Comparison of ENCODE assay signal across 10 cellular contexts in genomic region chr3:149532463-149533180, GRCh38. TPM values are rescaled to one million over a fixed set of nuclear protein-coding genes. Genes with fewer than 3 reads are reported as not detected.
A peak's percentile ranks its signal among the peaks of the same experiment; 100 is the strongest.
DNase-seq lines count a peak whose midpoint lies in the region; ATAC-seq and TF ChIP-seq lines count a peak whose summit lies in the region.
"Had no signal": no experiment of that assay in that cellular context is flagged by ENCODE, and none has a peak within 500 bp of the region (broad histone marks: within the 10 kb centered on the region; RNA-seq: fewer than 3 reads in every experiment).

No MANE protein-coding gene starts in this region.

- H3K4me1 Mint-ChIP-seq in activated CD8-positive, alpha-beta memory T cell treated with anti-CD3 and anti-CD28 coated beads, Interleukin-2, amount 10 ng/mL, durations not matched to agents 7 days and 5 days, result peaks cover 9% of the 10 kb centered on the region
- H3K4me1 Mint-ChIP-seq in immature natural killer cell, result peaks cover 28 to 52% of the 10 kb centered on the region in 2 donors

- H3K27me3 Mint-ChIP-seq in activated CD8-positive, alpha-beta memory T cell treated with anti-CD3 and anti-CD28 coated beads, Interleukin-2, amount 10 ng/mL, durations not matched to agents 7 days and 5 days, result peaks cover 3% of the 10 kb centered on the region
- H3K27me3 Mint-ChIP-seq in immature natural killer cell (ENCODE audit: low read depth in 3 of 3), result peaks cover 0 to 4% (median 3%) of the 10 kb centered on the region in 3 donors

- H3K9me1 ChIP-seq in IMR-90 (ENCODE audit: insufficient read depth, low read length), result peaks cover 15% of the 10 kb centered on the region; the same call in 1 of the 2 replicates

- H3K4me3 Mint-ChIP-seq in activated CD8-positive, alpha-beta memory T cell treated with anti-CD3 and anti-CD28 coated beads, Interleukin-2, amount 10 ng/mL, durations not matched to agents 7 days and 5 days, result peak overlapping the region; percentile 3
- H3K4me3 Mint-ChIP-seq in immature natural killer cell, result peak overlapping the region; percentile 22 to 53 (median 32)

- H3K4me3 ChIP-seq in IMR-90 (ENCODE audit: insufficient read depth, low read depth, low read length), result no peak overlapping the region
- no peak overlapping the region for H3K4me3 ChIP-seq in transverse colon

- no peak overlapping the region for H3K9ac ChIP-seq in IMR-90 (ENCODE audit: low read depth, low read length)

- H2BK5ac ChIP-seq in IMR-90 (ENCODE audit: low read depth, low read length, poor library complexity, severe bottlenecking), result no peak overlapping the region

- H4K5ac ChIP-seq in IMR-90 (ENCODE audit: low read depth, low read length), result peak overlapping the region; percentile 12

- no peak overlapping the region for H3K56ac ChIP-seq in IMR-90 (ENCODE audit: extremely low read depth, insufficient read depth, low read length)

- peaks cover 29 to 79% of the 10 kb centered on the region in 2 experiments for H3K79me1 ChIP-seq in IMR-90 (ENCODE audit: low read depth in 1 of 2, low read length in 2 of 2)

- H3K9me3 ChIP-seq in IMR-90 (ENCODE audit: control insufficient read depth, insufficient read depth, low read length) (no peaks in the 10 kb centered on the region), transverse colon (no peaks in the 10 kb centered on the region)

- no peak for DNase-seq in activated CD8-positive, alpha-beta memory T cell treated with anti-CD3 and anti-CD28 coated beads, Interleukin-2, amount 10 ng/mL, durations not matched to agents 7 days and 5 days
- DNase-seq in activated CD8-positive, alpha-beta memory T cell treated with anti-CD3 and anti-CD28 coated beads, Interleukin-2, amount 50 U/mL, for 4 hours, result no peak
- DNase-seq in IMR-90 (no peak), immature natural killer cell (no peak), transverse colon (no peak), NCI-H128 (lab: John Stamatoyannopoulos, UW; ENCODE audit: unreplicated experiment) (no peak)
- DNase-seq: activated CD8-positive, alpha-beta memory T cell treated with anti-CD3 and anti-CD28 coated beads for 24 hours had no signal

- H3K23ac ChIP-seq in IMR-90 (ENCODE audit: low read depth, low read length), result peak overlapping the region; percentile 10

- no peak for TF ChIP-seq RAD21 in IMR-90 (IDR thresholded peaks at IDR 0.05; ENCODE audit: low read length)

- H3K14ac ChIP-seq in IMR-90 (replicated peaks; ENCODE audit: low read depth, low read length), result peak overlapping the region; percentile 19; the same call in 1 of the 2 replicates

- no peak for TF ChIP-seq POLR2A in IMR-90 (IDR thresholded peaks at IDR 0.05; ENCODE audit: low read depth, low read length)
- no peak for TF ChIP-seq POLR2A in transverse colon (IDR thresholded peaks at IDR 0.05)

- H3K27me3 ChIP-seq in IMR-90 (ENCODE audit: control insufficient read depth, insufficient read depth, low read length) (no peaks in the 10 kb centered on the region), transverse colon (no peaks in the 10 kb centered on the region)

- TF ChIP-seq CTCF in IMR-90 (conservative IDR thresholded peaks at IDR 0.05; ENCODE audit: low read depth, low read length) (no peak), transverse colon (IDR thresholded peaks at IDR 0.05) (no peak)

- CTCF ChIA-PET in activated CD8-positive, alpha-beta memory T cell treated with anti-CD3 and anti-CD28 coated beads, Interleukin-2, amount 10 ng/mL, durations not matched to agents 7 days and 5 days (lab: Charles Lee), result interaction anchor here (2.1 to 2.8 kb wide), 4 partner anchors 8 to 239 kb away, joined by 8 to 18 read pairs (median 13); no protein-coding TSS in a partner anchor
- CTCF ChIA-PET in IMR-90 (lab: Yijun Ruan, JAX), result interaction anchor here (0.6 to 1.6 kb wide), 2 partner anchors 253 to 276 kb away, joined by 4 read pairs; no protein-coding TSS in a partner anchor

- peak overlapping the region; percentile 9 for H3K4ac ChIP-seq in IMR-90 (ENCODE audit: low read depth, low read length)

- H3K4me2 ChIP-seq in IMR-90 (ENCODE audit: low read depth, low read length), result peak overlapping the region; percentile 30

- no peak overlapping the region for H3K27ac Mint-ChIP-seq in activated CD8-positive, alpha-beta memory T cell treated with anti-CD3 and anti-CD28 coated beads, Interleukin-2, amount 10 ng/mL, durations not matched to agents 7 days and 5 days
- peak overlapping the region; percentile 19 to 77 (median 54) for H3K27ac Mint-ChIP-seq in immature natural killer cell

- no peak overlapping the region for H2AK9ac ChIP-seq in IMR-90 (replicated peaks; ENCODE audit: low read depth, low read length, poor library complexity)

- H2BK20ac ChIP-seq in IMR-90 (ENCODE audit: low read depth, low read length), result no peak overlapping the region

- H2AFZ ChIP-seq in IMR-90 (replicated peaks; ENCODE audit: low read length, poor library complexity), result no peak overlapping the region

- no TSS peak for BruUV-seq in IMR-90 (replicated peaks; lab: Mats Ljungman, UMichigan)

- H2BK15ac ChIP-seq in IMR-90 (ENCODE audit: low read depth, low read length), result peak overlapping the region; percentile 7; the same call in 1 of the 3 replicates

- H3K36me3 Mint-ChIP-seq in activated CD8-positive, alpha-beta memory T cell treated with anti-CD3 and anti-CD28 coated beads, Interleukin-2, amount 10 ng/mL, durations not matched to agents 7 days and 5 days, result no peaks in the 10 kb centered on the region
- peaks cover 0 to 3% (median 0%) of the 10 kb centered on the region in 3 donors for H3K36me3 Mint-ChIP-seq in immature natural killer cell

- intact Hi-C loops in IMR-90 (cut with micrococcal nuclease) (loop anchor here (5.0 kb wide), 1 partner anchor 125 kb away; the partner anchor contains the start of gene WWTR1), transverse colon (cut with DNase I; ENCODE audit: low total_unique reads) (loop anchor here (5.0 kb wide), 1 partner anchor 125 kb away; the partner anchor contains the start of gene WWTR1)

- H3K27ac ChIP-seq in IMR-90 (ENCODE audit: insufficient read depth, low read length) (no peak overlapping the region), transverse colon (peak overlapping the region in 3 of 4 donors; percentile 50 to 58 (median 51))

- H2AK5ac ChIP-seq in IMR-90 (ENCODE audit: low read depth, low read length), result peak overlapping the region; percentile 67; the same call in 1 of the 2 replicates

- peak overlapping the region; percentile 7; the same call in 1 of the 2 replicates for H2BK120ac ChIP-seq in IMR-90 (ENCODE audit: low read depth, low read length)

- dilution Hi-C loops in IMR-90 (cut with HindIII; ENCODE audit: low sequenced_read_pairs, unreplicated experiment), result no loop called here

- peak overlapping the region in 1 of 2 experiments; percentile 41; a peak in 2 of 4 replicates for H4K8ac ChIP-seq in IMR-90 (ENCODE audit: low read depth in 2 of 2, low read length in 2 of 2)

- H3K4me1 ChIP-seq in IMR-90 (ENCODE audit: control insufficient read depth, insufficient read depth, low read length) (peaks cover 31% of the 10 kb centered on the region), transverse colon (peaks cover 21 to 45% (median 25%) of the 10 kb centered on the region in 4 donors)

- H4K20me1 ChIP-seq in IMR-90 (ENCODE audit: insufficient read depth, low read length), result peaks cover 8% of the 10 kb centered on the region

- H3K36me3 ChIP-seq in IMR-90 (ENCODE audit: control insufficient read depth, insufficient read depth, low read length) (peaks cover 3% of the 10 kb centered on the region; the same call in 1 of the 2 replicates), transverse colon (no peaks in the 10 kb centered on the region)

- ATAC-seq in activated CD8-positive, alpha-beta memory T cell treated with anti-CD3 and anti-CD28 coated beads, Interleukin-2, amount 10 ng/mL, durations not matched to agents 7 days and 5 days, result no peak
- ATAC-seq in IMR-90 (ENCODE audit: low read depth) (no peak), GM21528 (IDR thresholded peaks at IDR 0.05; ENCODE audit: low FRiP score, unreplicated experiment) (no peak), HG03342 (IDR thresholded peaks at IDR 0.05; ENCODE audit: unreplicated experiment) (no peak)

- in situ Hi-C loops in IMR-90 (cut with MboI; ENCODE audit: low sequenced_read_pairs), result no loop called here
- in situ Hi-C loops in transverse colon (cut with MboI; ENCODE audit: low pct_ligation_motif_present in 1 of 4, low pct_unique_long_range_greater_than_20kb in 1 of 4, low sequenced_read_pairs in 3 of 4), result no loop called here

- no peak for TF ChIP-seq EP300 in transverse colon (IDR thresholded peaks at IDR 0.05; ENCODE audit: low read depth)

- H3K18ac ChIP-seq in IMR-90 (ENCODE audit: low read depth, low read length), result peak overlapping the region; percentile 2; the same call in 1 of the 2 replicates

- POLR2A ChIA-PET in IMR-90 (lab: Charles Lee; ENCODE audit: unreplicated experiment), result interaction anchor here (0.7 kb wide), 1 partner anchor 126 kb away, joined by 5 read pairs; the partner anchor contains the start of gene WWTR1

- H4K91ac ChIP-seq in IMR-90 (ENCODE audit: insufficient read depth, low read depth, low read length), result peak overlapping the region; percentile 20

- WGBS in IMR-90 (ENCODE audit: extremely low coverage in 2 of 2, insufficient read length in 1 of 2), 2 experiments, result 23% methylated on average over 4 of the region's 9 CpGs; no CpG with 5 or more reads in 1 of the 2 experiments
- 43 to 46% methylated on average over 5 to 9 of the region's 9 CpGs for WGBS in transverse colon (ENCODE audit: low coverage in 1 of 2), 2 donors

- H3K9me3 Mint-ChIP-seq in activated CD8-positive, alpha-beta memory T cell treated with anti-CD3 and anti-CD28 coated beads, Interleukin-2, amount 10 ng/mL, durations not matched to agents 7 days and 5 days (ENCODE audit: low read depth), result no peaks in the 10 kb centered on the region
- no peaks in the 10 kb centered on the region for H3K9me3 Mint-ChIP-seq in immature natural killer cell

TF ChIP-seq in IMR-90, 13 proteins besides CTCF, POLR2A, EP300 and RAD21 (continues in another document):
- TF ChIP-seq MAFK (IDR thresholded peaks at IDR 0.05; ENCODE audit: low read depth, low read length) (no peak), RCOR1 (IDR thresholded peaks at IDR 0.05; ENCODE audit: insufficient replicate concordance, low read length) (no peak), CEBPB (IDR thresholded peaks at IDR 0.05; ENCODE audit: low read depth, low read length) (no peak), CHD1 (IDR thresholded peaks at IDR 0.05; ENCODE audit: low read depth, low read length) (no peak), BHLHE40 (IDR thresholded peaks at IDR 0.05; ENCODE audit: low read depth, low read length) (no peak), NFE2L2 (IDR thresholded peaks at IDR 0.05; ENCODE audit: low read depth, low read length) (no peak), SMC3 (IDR thresholded peaks at IDR 0.05; ENCODE audit: low read depth, low read length) (no peak)

RNA-seq across cellular contexts. Expression of gene TM4SF4, which starts 58.1 kb away (rescaled TPM):
- total RNA-seq in activated CD8-positive, alpha-beta memory T cell treated with anti-CD3 and anti-CD28 coated beads, Interleukin-2, amount 10 ng/mL, durations not matched to agents 7 days and 5 days, result not detected
- 1.1 and 1.6 TPM in 2 replicates for total RNA-seq in IMR-90 (2012; rRNA removed)
- 0.60 and 0.67 TPM in 2 replicates for polyA plus RNA-seq in IMR-90 (2012; rRNA removed)
- polyA plus RNA-seq in IMR-90 (2012; cell fraction: cytosol; rRNA removed), result 0.08 and 0.75 TPM in 2 replicates
- polyA plus RNA-seq in IMR-90 (2012; cell fraction: nucleus; rRNA removed; ENCODE audit: low replicate concordance), result 0.08 TPM in 1 of 2 replicates, not detected in the other
- polyA plus RNA-seq in immature natural killer cell, result not detected
- total RNA-seq in transverse colon, result 1 to 10 TPM in 1 of 4 donors, under 1 TPM in 1, not detected in 2; 0.95 to 3.1 TPM
- total RNA-seq: HT1080 had no signal
